ENCODE assay signal across 1 cellular context in genomic region chr4:67702166-67702565, GRCh38.
TF ChIP-seq lines count a peak whose summit lies in the region.

No MANE protein-coding gene starts in this region.

TF ChIP-seq in K562, 482 proteins besides CTCF, POLR2A, EP300 and RAD21 (continued from another document and continues in another):
- peak; percentile 73; the same call in 1 of the 2 replicates for TF ChIP-seq TSHZ1 (CRISPR knock-in tag; IDR thresholded peaks at IDR 0.05)
- peak; percentile 56; the same call in 1 of the 2 replicates for TF ChIP-seq STAT5B (CRISPR knock-in tag; IDR thresholded peaks at IDR 0.05)
- 0 out of 2 replicates have a peak, but pooled peaks have one; percentile 74 for TF ChIP-seq TCF15 (CRISPR knock-in tag; IDR thresholded peaks at IDR 0.05)
- 0 out of 2 replicates have a peak, but pooled peaks have one; percentile 61 for TF ChIP-seq ZFPM2 (CRISPR knock-in tag; IDR thresholded peaks at IDR 0.05)
- 0 out of 2 replicates have a peak, but pooled peaks have one; percentile 22 for TF ChIP-seq RHOXF2B (CRISPR knock-in tag; conservative IDR thresholded peaks at IDR 0.05)
- no peak for TF ChIP-seq ZNF57 (CRISPR knock-in tag; IDR thresholded peaks at IDR 0.05)
- peak in 1 of 2 experiments; percentile 50; a peak in 1 of 4 replicates for TF ChIP-seq ZNF639 (CRISPR knock-in tag; conservative IDR thresholded peaks at IDR 0.05 in 1 of 2, IDR thresholded peaks at IDR 0.05 in 1 of 2)
- TF ChIP-seq RBBP5 (IDR thresholded peaks at IDR 0.05; ENCODE audit: borderline replicate concordance, insufficient read depth, low read length, poor library complexity, severe bottlenecking) = no peak
- TF ChIP-seq STAG1 (CRISPR knock-in tag; IDR thresholded peaks at IDR 0.05; ENCODE audit: borderline replicate concordance) = no peak
- 0 out of 2 replicates have a peak, but pooled peaks have one; percentile 28 for TF ChIP-seq RFX7 (CRISPR knock-in tag; IDR thresholded peaks at IDR 0.05)
- TF ChIP-seq CEBPB (tag; IDR thresholded peaks at IDR 0.05) = no peak
- no peak for TF ChIP-seq HES1 (IDR thresholded peaks at IDR 0.05; ENCODE audit: low read depth)
- TF ChIP-seq ZNF77 (CRISPR knock-in tag; IDR thresholded peaks at IDR 0.05) = no peak
- TF ChIP-seq RFX5 (IDR thresholded peaks at IDR 0.05; ENCODE audit: low read depth, low read length) = no peak
- no peak for TF ChIP-seq OTX1 (CRISPR knock-in tag; IDR thresholded peaks at IDR 0.05)
- peak; percentile 52; the same call in 1 of the 2 replicates for TF ChIP-seq HINFP (tag; conservative IDR thresholded peaks at IDR 0.05; ENCODE audit: low read depth)
- no peak for TF ChIP-seq PHB2 (IDR thresholded peaks at IDR 0.05; ENCODE audit: low read depth)
- 0 out of 2 replicates have a peak, but pooled peaks have one; percentile 24 for TF ChIP-seq POLR2H (tag; IDR thresholded peaks at IDR 0.05; ENCODE audit: low read depth)
- peak; percentile 74 for TF ChIP-seq PTTG1 (tag; IDR thresholded peaks at IDR 0.05; ENCODE audit: low read depth)
- TF ChIP-seq DIDO1 (tag; IDR thresholded peaks at IDR 0.05; ENCODE audit: low read depth) = no peak
- no peak for TF ChIP-seq ZBTB40 (IDR thresholded peaks at IDR 0.05)
- no peak for TF ChIP-seq ZBTB40 (CRISPR knock-in tag; IDR thresholded peaks at IDR 0.05)
- peak; percentile 83 for TF ChIP-seq PTRF (tag; IDR thresholded peaks at IDR 0.05)
- TF ChIP-seq ZNF263 (CRISPR knock-in tag; IDR thresholded peaks at IDR 0.05; ENCODE audit: borderline replicate concordance) = no peak
- TF ChIP-seq ZNF175 (CRISPR knock-in tag; IDR thresholded peaks at IDR 0.05; ENCODE audit: low read depth) = peak; percentile 95
- no peak for TF ChIP-seq BRD9 (IDR thresholded peaks at IDR 0.05; ENCODE audit: low read depth, partially characterized antibody)
- no peak for TF ChIP-seq ZBTB11 (CRISPR knock-in tag; IDR thresholded peaks at IDR 0.05)
- TF ChIP-seq FOXJ3 (CRISPR knock-in tag; IDR thresholded peaks at IDR 0.05) = no peak
- TF ChIP-seq MEF2D (tag; conservative IDR thresholded peaks at IDR 0.05; ENCODE audit: low read depth) = peak; percentile 74
- no peak for TF ChIP-seq SIRT6 (IDR thresholded peaks at IDR 0.05; ENCODE audit: low read depth, low read length)
- TF ChIP-seq NFXL1 (CRISPR knock-in tag; IDR thresholded peaks at IDR 0.05) = no peak
- TF ChIP-seq ILK (tag; IDR thresholded peaks at IDR 0.05; ENCODE audit: borderline replicate concordance, low read depth) = peak; percentile 75; the same call in 1 of the 2 replicates
- no peak for TF ChIP-seq RBM17 (IDR thresholded peaks at IDR 0.05; ENCODE audit: borderline replicate concordance, low read depth, low read length)
- 0 out of 2 replicates have a peak, but pooled peaks have one; percentile 43 for TF ChIP-seq ZNF551 (CRISPR knock-in tag; IDR thresholded peaks at IDR 0.05)
- no peak for TF ChIP-seq STAT5A (IDR thresholded peaks at IDR 0.05; ENCODE audit: borderline replicate concordance, low read length)
- TF ChIP-seq MXI1 (IDR thresholded peaks at IDR 0.05; ENCODE audit: low read depth, low read length) = no peak
- TF ChIP-seq KLF1 (tag; IDR thresholded peaks at IDR 0.05) = no peak
- no peak for TF ChIP-seq CREM (IDR thresholded peaks at IDR 0.05; ENCODE audit: low read depth)
- TF ChIP-seq ZNF444 (CRISPR knock-in tag; IDR thresholded peaks at IDR 0.05) = peak; percentile 72; the same call in 1 of the 2 replicates
- no peak for TF ChIP-seq MBD1 (CRISPR knock-in tag; IDR thresholded peaks at IDR 0.05)
- TF ChIP-seq TFAM (CRISPR knock-in tag; conservative IDR thresholded peaks at IDR 0.05) = no peak
- 0 out of 2 replicates have a peak, but pooled peaks have one; percentile 13 for TF ChIP-seq PPARD (CRISPR knock-in tag; IDR thresholded peaks at IDR 0.05)
